In the genomic region with DNA sequence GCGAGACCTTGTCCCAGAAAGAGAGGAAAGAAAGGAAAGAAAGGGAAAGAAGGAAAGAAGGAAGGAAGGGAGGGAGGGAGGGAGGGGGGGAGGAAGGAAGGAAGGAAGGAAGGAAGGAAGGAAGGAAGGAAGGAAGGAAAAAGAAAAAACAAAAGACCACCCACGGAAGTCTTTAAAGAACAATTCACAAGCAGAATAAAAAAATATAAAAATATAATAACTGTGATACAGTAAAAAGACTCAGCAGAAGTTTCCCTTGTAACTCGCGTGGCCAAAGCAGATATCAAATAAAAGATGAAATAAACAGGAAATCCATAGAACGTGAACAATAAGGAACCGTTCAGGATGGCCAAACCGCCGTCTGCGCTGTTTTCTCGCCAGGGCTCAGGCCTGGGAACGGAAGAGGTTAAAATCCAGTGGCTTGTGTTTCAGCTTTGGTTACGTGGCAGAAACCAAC, we compare ENCODE assay signal across 1 cellular context.
TF ChIP-seq lines count a peak whose summit lies in the region.

No MANE protein-coding gene starts in this region.

TF ChIP-seq in SK-N-SH treated with all-trans-retinoic acid at 6 μM for 48 hours, 23 proteins besides CTCF, POLR2A, EP300 and RAD21 (continued from another document):
- TF ChIP-seq, protein P1, sequence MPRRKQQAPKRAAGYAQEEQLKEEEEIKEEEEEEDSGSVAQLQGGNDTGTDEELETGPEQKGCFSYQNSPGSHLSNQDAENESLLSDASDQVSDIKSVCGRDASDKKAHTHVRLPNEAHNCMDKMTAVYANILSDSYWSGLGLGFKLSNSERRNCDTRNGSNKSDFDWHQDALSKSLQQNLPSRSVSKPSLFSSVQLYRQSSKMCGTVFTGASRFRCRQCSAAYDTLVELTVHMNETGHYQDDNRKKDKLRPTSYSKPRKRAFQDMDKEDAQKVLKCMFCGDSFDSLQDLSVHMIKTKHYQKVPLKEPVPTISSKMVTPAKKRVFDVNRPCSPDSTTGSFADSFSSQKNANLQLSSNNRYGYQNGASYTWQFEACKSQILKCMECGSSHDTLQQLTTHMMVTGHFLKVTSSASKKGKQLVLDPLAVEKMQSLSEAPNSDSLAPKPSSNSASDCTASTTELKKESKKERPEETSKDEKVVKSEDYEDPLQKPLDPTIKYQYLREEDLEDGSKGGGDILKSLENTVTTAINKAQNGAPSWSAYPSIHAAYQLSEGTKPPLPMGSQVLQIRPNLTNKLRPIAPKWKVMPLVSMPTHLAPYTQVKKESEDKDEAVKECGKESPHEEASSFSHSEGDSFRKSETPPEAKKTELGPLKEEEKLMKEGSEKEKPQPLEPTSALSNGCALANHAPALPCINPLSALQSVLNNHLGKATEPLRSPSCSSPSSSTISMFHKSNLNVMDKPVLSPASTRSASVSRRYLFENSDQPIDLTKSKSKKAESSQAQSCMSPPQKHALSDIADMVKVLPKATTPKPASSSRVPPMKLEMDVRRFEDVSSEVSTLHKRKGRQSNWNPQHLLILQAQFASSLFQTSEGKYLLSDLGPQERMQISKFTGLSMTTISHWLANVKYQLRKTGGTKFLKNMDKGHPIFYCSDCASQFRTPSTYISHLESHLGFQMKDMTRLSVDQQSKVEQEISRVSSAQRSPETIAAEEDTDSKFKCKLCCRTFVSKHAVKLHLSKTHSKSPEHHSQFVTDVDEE (CRISPR knock-in tag; IDR thresholded peaks at IDR 0.05): no peak
